In the genomic region with DNA sequence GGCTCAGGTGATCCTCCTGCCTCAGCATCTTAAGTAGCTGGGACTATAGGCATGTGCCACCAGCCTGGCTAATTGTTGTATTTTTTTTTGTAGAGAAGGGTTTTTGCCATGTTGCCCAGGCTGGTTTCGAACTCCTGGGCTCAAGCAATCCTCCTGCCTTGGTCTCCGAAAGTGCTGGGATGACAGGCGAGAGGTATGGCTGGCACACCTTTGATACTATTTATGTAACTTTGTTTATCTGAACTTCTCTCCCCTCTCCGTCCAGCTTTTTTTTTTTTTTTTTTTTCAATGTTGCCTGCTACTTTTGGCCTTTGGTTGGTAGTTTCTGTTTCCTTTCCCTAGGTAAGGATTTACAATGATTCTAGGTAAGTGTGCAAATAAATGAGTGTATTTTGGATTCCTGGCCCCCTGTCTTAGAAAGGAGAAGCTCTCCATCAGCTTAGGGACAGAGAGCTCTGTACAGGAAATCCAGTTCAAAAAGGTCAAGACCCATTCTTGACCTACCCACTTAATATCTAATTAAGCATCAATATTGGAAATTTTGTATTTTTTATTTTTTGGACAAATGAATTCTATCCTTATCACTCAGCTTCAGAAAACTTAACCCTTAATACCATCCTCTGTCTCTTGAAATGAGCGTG, we compare ENCODE assay signal across 10 cellular contexts. TPM values are rescaled to one million over a fixed set of nuclear protein-coding genes. Genes with fewer than 3 reads are reported as not detected.
DNase-seq lines count a peak whose midpoint lies in the region; ATAC-seq, FAIRE-seq and TF ChIP-seq lines count a peak whose summit lies in the region.
"Had no signal": no experiment of that assay in that cellular context is flagged by ENCODE, and none has a peak within 500 bp of the region (broad histone marks: within the 10 kb centered on the region; RNA-seq: fewer than 3 reads in every experiment).

No MANE protein-coding gene starts in this region.

- no peak for TF ChIP-seq CTCF in RWPE1 (conservative IDR thresholded peaks at IDR 0.05; ENCODE audit: low read depth)

- H3K9me3 ChIP-seq in Karpas-422 (ENCODE audit: low read length) = no peaks in the 10 kb centered on the region

- peak overlapping the region; percentile 80; the same call in 1 of the 2 replicates for H2AFZ ChIP-seq in Karpas-422 (ENCODE audit: low read length)
- H2AFZ ChIP-seq: hepatocyte had no signal

- DNase-seq in Karpas-422 = peak; percentile 43
- no peak for DNase-seq in NCI-H2081 (lab: John Stamatoyannopoulos, UW)
- DNase-seq in RWPE1 (ENCODE audit: low spot score) = no peak
- no peak for DNase-seq in HTR-8/SVneo (ENCODE audit: insufficient read length, low spot score)
- no peak for DNase-seq in NCI-H69 (lab: John Stamatoyannopoulos, UW)
- DNase-seq: NCI-H510A had no signal

- peak overlapping the region; percentile 73 for H3K27ac ChIP-seq in Karpas-422 (ENCODE audit: low read length)
- peak overlapping the region in 19 of 21 experiments; percentile 13 to 98 (median 67) for H3K27ac ChIP-seq in skin epidermis
- H3K27ac ChIP-seq in RWPE1 = no peak overlapping the region
- H3K27ac ChIP-seq: hepatocyte had no signal

- intact Hi-C loops in dendritic cell treated with granulocyte-macrophage colony-stimulating factor and Interleukin-4, amounts not matched to agents 40 ng/mL and 50 ng/mL, for 4 days (cut with micrococcal nuclease) = loop anchor here (1.0 to 2.0 kb wide), 2 partner anchors 7 to 13 kb away; a partner anchor contains a TSS

- no peaks in the 10 kb centered on the region for H3K36me3 ChIP-seq in Karpas-422 (ENCODE audit: insufficient read depth, low read length)

- H4K20me1 ChIP-seq in Karpas-422 (ENCODE audit: insufficient read depth, low read depth, low read length) = no peaks in the 10 kb centered on the region

- H3K9me2 ChIP-seq in Karpas-422 (replicated peaks; ENCODE audit: insufficient read depth, low read length) = no peaks in the 10 kb centered on the region

- H3K27ac Mint-ChIP-seq in dendritic cell treated with granulocyte-macrophage colony-stimulating factor and Interleukin-4, amounts not matched to agents 40 ng/mL and 50 ng/mL, for 4 days = peak overlapping the region; percentile 94

- no peak for FAIRE-seq in HTR-8/SVneo (lab: Jason Lieb, UNC)

- H3K9ac ChIP-seq in Karpas-422 (ENCODE audit: low read length) = peak overlapping the region; percentile 43

- ATAC-seq in GM19324 (IDR thresholded peaks at IDR 0.05; ENCODE audit: low FRiP score, unreplicated experiment) = peak; percentile 10

- peak overlapping the region; percentile 26; the same call in 1 of the 2 replicates for H3K4me3 ChIP-seq in Karpas-422 (ENCODE audit: low read length)
- no peak overlapping the region for H3K4me3 ChIP-seq in skin epidermis
- H3K4me3 ChIP-seq: hepatocyte had no signal

- no peaks in the 10 kb centered on the region for H3K27me3 Mint-ChIP-seq in dendritic cell treated with granulocyte-macrophage colony-stimulating factor and Interleukin-4, amounts not matched to agents 40 ng/mL and 50 ng/mL, for 4 days

- peaks cover 51% of the 10 kb centered on the region for H3K4me1 ChIP-seq in Karpas-422 (ENCODE audit: low read length)

- no peaks in the 10 kb centered on the region for H3K27me3 ChIP-seq in Karpas-422 (ENCODE audit: low read length)
- H3K27me3 ChIP-seq: hepatocyte had no signal

- peak overlapping the region; percentile 56 for H3K4me2 ChIP-seq in Karpas-422 (ENCODE audit: low read depth, low read length, poor library complexity, severe bottlenecking)
- H3K4me2 ChIP-seq: hepatocyte had no signal

- H3K4me3 Mint-ChIP-seq in dendritic cell treated with granulocyte-macrophage colony-stimulating factor and Interleukin-4, amounts not matched to agents 40 ng/mL and 50 ng/mL, for 4 days = peak overlapping the region; percentile 79

- POLR2A ChIA-PET in RWPE1 (lab: Yijun Ruan, JAX; ENCODE audit: low non-redundant PET) = interaction anchor here (0.7 kb wide), 1 partner anchor 9 kb away, joined by 3 read pairs; no protein-coding TSS in a partner anchor

- peaks cover 30% of the 10 kb centered on the region for H3K79me2 ChIP-seq in Karpas-422 (ENCODE audit: low read length)

- CTCF ChIA-PET in RWPE1 (lab: Yijun Ruan, JAX) = no interaction called here

- peaks cover 76% of the 10 kb centered on the region for H3K36me3 Mint-ChIP-seq in dendritic cell treated with granulocyte-macrophage colony-stimulating factor and Interleukin-4, amounts not matched to agents 40 ng/mL and 50 ng/mL, for 4 days (ENCODE audit: low read depth)

- H3K4me1 Mint-ChIP-seq in dendritic cell treated with granulocyte-macrophage colony-stimulating factor and Interleukin-4, amounts not matched to agents 40 ng/mL and 50 ng/mL, for 4 days (ENCODE audit: low read depth) = peaks cover 69% of the 10 kb centered on the region

- H3K9me3 Mint-ChIP-seq in dendritic cell treated with granulocyte-macrophage colony-stimulating factor and Interleukin-4, amounts not matched to agents 40 ng/mL and 50 ng/mL, for 4 days = no peaks in the 10 kb centered on the region

RNA-seq across cellular contexts. Expression of a gene that starts 6.8 kb away (rescaled TPM):
- 16.6 and 40.7 TPM in 2 replicates for total RNA-seq in Karpas-422 (2014; rRNA removed; shearing (Covaris generic); ENCODE audit: low replicate concordance)

RNA-seq across cellular contexts. Expression of a gene that starts 11.3 kb away (rescaled TPM):
- 58.8 and 83.2 TPM in 2 replicates for total RNA-seq in Karpas-422 (2014; rRNA removed; shearing (Covaris generic); ENCODE audit: low replicate concordance)

RNA-seq across cellular contexts. Expression of a gene that starts 30.9 kb away (rescaled TPM):
- not detected in 2 replicates for total RNA-seq in Karpas-422 (2014; rRNA removed; shearing (Covaris generic); ENCODE audit: low replicate concordance)
- total RNA-seq: hepatocyte had no signal

RNA-seq across cellular contexts. Expression of a gene that starts 39.4 kb away (rescaled TPM):
- 22.1 and 25.2 TPM in 2 replicates for total RNA-seq in Karpas-422 (2014; rRNA removed; shearing (Covaris generic); ENCODE audit: low replicate concordance)
